ENCODE assay signal across 8 cellular contexts in the genomic region with DNA sequence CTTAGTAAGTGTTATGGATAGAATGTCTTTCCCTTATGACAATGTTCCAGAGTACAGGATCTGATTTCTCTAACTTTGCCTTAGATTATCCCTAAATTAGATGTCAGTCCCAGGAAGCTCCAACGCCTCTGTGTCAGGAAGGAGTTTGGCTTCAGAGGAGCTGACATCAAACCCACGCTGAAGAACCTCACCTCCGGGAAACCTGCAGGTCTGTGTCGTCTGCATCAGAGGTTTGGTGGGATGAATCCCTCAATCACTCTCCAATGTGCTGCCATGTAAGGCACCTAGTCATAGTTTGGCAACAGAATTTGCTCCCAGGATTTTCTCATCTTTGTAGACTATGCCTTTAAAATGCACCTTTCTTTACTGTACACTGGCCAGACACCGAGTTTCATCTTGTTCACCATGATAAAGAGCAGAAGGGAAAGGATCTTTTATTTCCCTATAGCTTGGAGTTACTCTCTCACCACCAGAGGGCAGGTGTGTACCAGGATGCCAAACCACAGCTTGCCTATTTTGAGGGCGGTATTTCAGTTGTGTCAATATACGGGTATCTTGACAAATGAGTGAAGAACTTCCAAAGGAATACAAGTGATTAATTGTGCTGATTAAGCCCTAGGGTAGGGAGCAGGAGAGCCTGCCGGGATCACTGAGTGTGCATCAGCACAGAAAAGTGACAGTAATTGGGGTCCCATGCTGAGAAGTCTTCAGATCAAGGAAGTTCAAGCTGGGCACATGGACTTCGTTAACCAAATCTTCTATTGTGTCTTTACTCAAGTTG. TPM values are rescaled to one million over a fixed set of nuclear protein-coding genes. Genes with fewer than 3 reads are reported as not detected.
DNase-seq lines count a peak whose midpoint lies in the region; ATAC-seq and TF ChIP-seq lines count a peak whose summit lies in the region.

No MANE protein-coding gene starts in this region.

- WGBS in mesenchymal stem cell = 53% methylated on average over 8 of the region's 9 CpGs

- H2BK120ac ChIP-seq in mesenchymal stem cell (ENCODE audit: low read depth, low read length) = no peak overlapping the region

- H2AK5ac ChIP-seq in mesenchymal stem cell (ENCODE audit: low read length, severe bottlenecking) = no peak overlapping the region

- no peaks in the 10 kb centered on the region for H3K79me1 ChIP-seq in mesenchymal stem cell (replicated peaks; ENCODE audit: low read length, poor library complexity, severe bottlenecking)

- TF ChIP-seq CTCF in GM10266 (IDR thresholded peaks at IDR 0.05; ENCODE audit: control insufficient read depth, insufficient read depth, low read depth, missing control alignments) = peak; percentile 64
- peak; percentile 90 for TF ChIP-seq CTCF in VCaP (conservative IDR thresholded peaks at IDR 0.05)
- peak; percentile 80 to 98 (median 91) for TF ChIP-seq CTCF in dorsolateral prefrontal cortex (IDR thresholded peaks at IDR 0.05 in 54 of 56, conservative IDR thresholded peaks at IDR 0.05 in 2 of 56; ENCODE audit: low read depth in 1 of 56, partially characterized antibody in 56 of 56)

- no peak overlapping the region for H2BK15ac ChIP-seq in mesenchymal stem cell (ENCODE audit: low read depth, poor library complexity, severe bottlenecking)

- intact Hi-C loops in dorsolateral prefrontal cortex (cut with DNase I) = loop anchor here (2.0 to 5.0 kb wide), 3 partner anchors 81 to 1336 kb away; no protein-coding TSS in a partner anchor

- no peak overlapping the region for H4K91ac ChIP-seq in mesenchymal stem cell (ENCODE audit: low read length)

- no peaks in the 10 kb centered on the region for H3K27me3 ChIP-seq in dorsolateral prefrontal cortex
- no peaks in the 10 kb centered on the region for H3K27me3 ChIP-seq in mesenchymal stem cell (ENCODE audit: control insufficient read depth in 1 of 2, insufficient read depth in 1 of 2, low read length in 2 of 2)

- H2BK5ac ChIP-seq in mesenchymal stem cell (ENCODE audit: low read depth, low read length, poor library complexity, severe bottlenecking) = no peak overlapping the region

- no peak overlapping the region for H3K4me2 ChIP-seq in mesenchymal stem cell (ENCODE audit: low read length, poor library complexity, severe bottlenecking)

- H3K27ac ChIP-seq in VCaP (no peak overlapping the region), dorsolateral prefrontal cortex (no peak overlapping the region), mesenchymal stem cell (ENCODE audit: low read length, poor library complexity, severe bottlenecking) (no peak overlapping the region)

- H3K9ac ChIP-seq in mesenchymal stem cell (ENCODE audit: low read length) = no peak overlapping the region

- no peak overlapping the region for H3K14ac ChIP-seq in mesenchymal stem cell (ENCODE audit: low read length in 2 of 2)

- H2AFZ ChIP-seq in mesenchymal stem cell (ENCODE audit: low read depth, low read length) = no peak overlapping the region

- no peak overlapping the region for H3K18ac ChIP-seq in mesenchymal stem cell (ENCODE audit: low read depth in 1 of 2, low read length in 2 of 2)

- H2BK12ac ChIP-seq in mesenchymal stem cell (ENCODE audit: low read length in 2 of 2) = no peak overlapping the region

- no peak overlapping the region for H4K8ac ChIP-seq in mesenchymal stem cell (ENCODE audit: low read length)

- no peak overlapping the region for H3K23ac ChIP-seq in mesenchymal stem cell (ENCODE audit: low read length in 2 of 2)

- peak; percentile 66 for ATAC-seq in HG02571 (IDR thresholded peaks at IDR 0.05; ENCODE audit: unreplicated experiment)

- H3K4me1 ChIP-seq in mesenchymal stem cell (ENCODE audit: control insufficient read depth, insufficient read depth, low read depth, low read length) = no peaks in the 10 kb centered on the region

- H3K36me3 ChIP-seq in mesenchymal stem cell (ENCODE audit: control insufficient read depth in 1 of 2, insufficient read depth in 2 of 2, low read depth in 1 of 2, low read length in 2 of 2) = no peaks in the 10 kb centered on the region

- H3K4me3 ChIP-seq in dorsolateral prefrontal cortex (peak overlapping the region in 19 of 59 donors; percentile 7 to 49 (median 21)), mesenchymal stem cell (ENCODE audit: insufficient read depth in 1 of 2, low read depth in 1 of 2, low read length in 2 of 2) (no peak overlapping the region)

- H3K9me3 ChIP-seq in mesenchymal stem cell (ENCODE audit: control insufficient read depth, low read length) = no peaks in the 10 kb centered on the region

- DNase-seq in A172 (ENCODE audit: low spot score) (peak; percentile 55), GM10266 (ENCODE audit: extremely low spot score) (peak; percentile 26), NCI-H1105 treated with DMSO at 0.1 percent for 48 hours (lab: John Stamatoyannopoulos, UW) (peak; percentile 32), dorsolateral prefrontal cortex (peak; percentile 11 to 76 (median 68)), mesenchymal stem cell (peak; percentile 60), stromal cell of bone marrow (ENCODE audit: low read depth) (peak; percentile 44)

- H3K4ac ChIP-seq in mesenchymal stem cell (ENCODE audit: low read depth in 1 of 2, low read length in 2 of 2) = no peak overlapping the region

RNA-seq across cellular contexts. Expression of gene MINAR2, which starts 23.4 kb away (rescaled TPM):
- total RNA-seq in A172 (2014; rRNA removed; shearing (Covaris generic)) = not detected in 2 replicates
- under 1 TPM in 28 of 120 experiments, not detected in 92; 0.14 to 0.77 (median 0.25) TPM for total RNA-seq in dorsolateral prefrontal cortex
- polyA plus RNA-seq in mesenchymal stem cell (2013, experiment 1 of 2) = 0.06 TPM
- polyA plus RNA-seq in mesenchymal stem cell (2013, experiment 2 of 2) = 0.07 TPM
